7 cellular contexts compared by ENCODE assay signal in the genomic region with DNA sequence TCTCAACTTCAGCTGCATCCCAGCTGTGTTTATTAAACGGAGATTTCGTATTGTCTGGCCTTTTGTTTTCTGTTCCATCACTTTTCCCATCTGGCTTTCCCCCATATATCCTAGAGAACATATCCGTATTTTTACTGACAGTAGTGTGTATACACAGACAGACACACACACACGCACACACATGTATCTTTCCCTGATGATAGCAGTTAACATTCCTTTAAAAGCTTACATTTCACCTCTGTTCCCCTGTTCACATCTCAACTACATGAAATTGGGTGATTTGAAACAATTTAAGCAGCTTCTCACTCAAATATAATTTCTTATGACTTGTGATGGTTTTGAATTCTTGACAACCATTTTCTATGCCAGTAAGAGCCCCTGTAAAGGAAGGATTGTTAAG.
"Had no signal": no experiment of that assay in that cellular context is flagged by ENCODE, and none has a peak within 500 bp of the region (broad histone marks: within the 10 kb centered on the region; RNA-seq: fewer than 3 reads in every experiment).

No MANE protein-coding gene starts in this region.

- DNase-seq: IMR-90, KBM-7 had no signal

- H3K27ac Mint-ChIP-seq: IgD-negative memory B cell had no signal

- H3K4me3 ChIP-seq: K562 had no signal

- H3K36me3 Mint-ChIP-seq: IgD-negative memory B cell had no signal

- H3K27ac ChIP-seq: HL-60 had no signal

- H3K4me1 Mint-ChIP-seq: IgD-negative memory B cell had no signal

- ATAC-seq: HepG2, K562 had no signal

- FAIRE-seq: HepG2, HTR-8/SVneo, K562 had no signal

- H3K4me3 Mint-ChIP-seq: IgD-negative memory B cell had no signal
